ENCODE assay signal across 13 cellular contexts in genomic region chr11:76077575-76078150, GRCh38.
A peak's percentile ranks its signal among the peaks of the same experiment; 100 is the strongest.
DNase-seq lines count a peak whose midpoint lies in the region; ATAC-seq and TF ChIP-seq lines count a peak whose summit lies in the region.
"Had no signal": no experiment of that assay in that cellular context is flagged by ENCODE, and none has a peak within 500 bp of the region (broad histone marks: within the 10 kb centered on the region; RNA-seq: fewer than 3 reads in every experiment).

No MANE protein-coding gene starts in this region.

- no peak for TF ChIP-seq EP300 in sigmoid colon (IDR thresholded peaks at IDR 0.05)

- peak; percentile 34 for DNase-seq in EH (ENCODE audit: low read depth)
- peak; percentile 60 for DNase-seq in NB4 (ENCODE audit: low read depth)
- peak; percentile 14 to 37 for DNase-seq in cardiac fibroblast (ENCODE audit: low read depth in 2 of 2)
- DNase-seq in osteoblast (ENCODE audit: insufficient read length, low spot score, missing footprints), result peak; percentile 46
- DNase-seq in sigmoid colon, result no peak
- no peak for DNase-seq in mucosa of descending colon
- DNase-seq in stimulated activated CD8-positive, alpha-beta memory T cell treated with anti-CD3 and anti-CD28 coated beads, Interleukin-4, amount 100 ng/mL, for 48 hours, result no peak
- DNase-seq: activated naive CD8-positive, alpha-beta T cell treated with anti-CD3 and anti-CD28 coated beads, Interleukin-2, amount 10 ng/mL, durations not matched to agents 7 days and 5 days; COR-L47; MM.1S; right cardiac atrium; testis had no signal

- ATAC-seq in mucosa of descending colon, result no peak
- ATAC-seq in GM21717 (IDR thresholded peaks at IDR 0.05; ENCODE audit: unreplicated experiment), result no peak
- ATAC-seq: right cardiac atrium had no signal

- H3K9me3 ChIP-seq in osteoblast (ENCODE audit: low read depth, low read length), result no peaks in the 10 kb centered on the region
- no peaks in the 10 kb centered on the region for H3K9me3 ChIP-seq in sigmoid colon
- no peaks in the 10 kb centered on the region for H3K9me3 ChIP-seq in mucosa of descending colon
- H3K9me3 ChIP-seq: testis had no signal

- H3K27me3 ChIP-seq in osteoblast (ENCODE audit: insufficient read depth, low read length), result no peaks in the 10 kb centered on the region
- no peaks in the 10 kb centered on the region for H3K27me3 ChIP-seq in sigmoid colon
- H3K27me3 ChIP-seq: testis had no signal

- no peaks in the 10 kb centered on the region for H3K79me2 ChIP-seq in osteoblast (ENCODE audit: insufficient read depth, low read length)

- H3K4me2 ChIP-seq in osteoblast (ENCODE audit: insufficient read depth, low read length), result peak overlapping the region; percentile 35

- no peak overlapping the region for H2AFZ ChIP-seq in osteoblast (ENCODE audit: low read length)

- no peaks in the 10 kb centered on the region for H4K20me1 ChIP-seq in osteoblast (ENCODE audit: insufficient read depth, low read length)

- no peak for TF ChIP-seq CTCF in NB4 (IDR thresholded peaks at IDR 0.05; ENCODE audit: low read depth, low read length)
- TF ChIP-seq CTCF in cardiac fibroblast (IDR thresholded peaks at IDR 0.05; ENCODE audit: low read depth, low read length), result no peak
- no peak for TF ChIP-seq CTCF in osteoblast (IDR thresholded peaks at IDR 0.05; ENCODE audit: extremely low read depth, low read depth, low read length)
- TF ChIP-seq CTCF in sigmoid colon (IDR thresholded peaks at IDR 0.05), result no peak
- TF ChIP-seq CTCF in mucosa of descending colon (IDR thresholded peaks at IDR 0.05), result no peak

- WGBS in sigmoid colon, 2 donors, result 42 to 87% methylated on average over 1 of the region's 1 CpG

- H3K4me1 ChIP-seq in osteoblast (ENCODE audit: insufficient read depth, low read length), result peaks cover 36% of the 10 kb centered on the region
- peaks cover 0 to 28% (median 17%) of the 10 kb centered on the region in 4 donors for H3K4me1 ChIP-seq in sigmoid colon
- peaks cover 3% of the 10 kb centered on the region for H3K4me1 ChIP-seq in mucosa of descending colon (ENCODE audit: low read depth)

- intact Hi-C loops in sigmoid colon (cut with DNase I) (no loop called here), mucosa of descending colon (cut with DNase I, micrococcal nuclease) (no loop called here)

- H3K4me3 ChIP-seq in NB4 (ENCODE audit: low read depth, low read length) (no peak overlapping the region), cardiac fibroblast (replicated peaks in 1 of 2; ENCODE audit: low read depth in 2 of 2, low read length in 2 of 2) (no peak overlapping the region), osteoblast (ENCODE audit: insufficient read depth, low read length) (no peak overlapping the region), sigmoid colon (no peak overlapping the region), mucosa of descending colon (no peak overlapping the region)
- H3K4me3 ChIP-seq: testis had no signal

- H3K27ac ChIP-seq in osteoblast (ENCODE audit: low read depth, low read length) (no peak overlapping the region), sigmoid colon (peak overlapping the region in 2 of 4 donors; percentile 5 to 16)
- H3K27ac ChIP-seq: testis had no signal

- no peaks in the 10 kb centered on the region for H3K36me3 ChIP-seq in osteoblast (ENCODE audit: insufficient read depth, low read length)
- no peaks in the 10 kb centered on the region for H3K36me3 ChIP-seq in sigmoid colon
- no peaks in the 10 kb centered on the region for H3K36me3 ChIP-seq in mucosa of descending colon (ENCODE audit: low read depth)

- TF ChIP-seq POLR2A in NB4 (IDR thresholded peaks at IDR 0.05; ENCODE audit: extremely low read depth, insufficient read length) (no peak), sigmoid colon (IDR thresholded peaks at IDR 0.05) (no peak)

Comparison
In these comparisons a context has a peak if more than half of its experiments do, and no peak if none do; other contexts are left out.
1. DNase-seq: peak in EH (single experiment), NB4 (single experiment), cardiac fibroblast (2 of 2) and osteoblast (single experiment); none in sigmoid colon (single experiment), mucosa of descending colon (0 of 3) and stimulated activated CD8-positive, alpha-beta memory T cell treated with anti-CD3 and anti-CD28 coated beads, Interleukin-4, amount 100 ng/mL, for 48 hours (single experiment).